Comparison of ENCODE assay signal across 16 cellular contexts in the genomic region with DNA sequence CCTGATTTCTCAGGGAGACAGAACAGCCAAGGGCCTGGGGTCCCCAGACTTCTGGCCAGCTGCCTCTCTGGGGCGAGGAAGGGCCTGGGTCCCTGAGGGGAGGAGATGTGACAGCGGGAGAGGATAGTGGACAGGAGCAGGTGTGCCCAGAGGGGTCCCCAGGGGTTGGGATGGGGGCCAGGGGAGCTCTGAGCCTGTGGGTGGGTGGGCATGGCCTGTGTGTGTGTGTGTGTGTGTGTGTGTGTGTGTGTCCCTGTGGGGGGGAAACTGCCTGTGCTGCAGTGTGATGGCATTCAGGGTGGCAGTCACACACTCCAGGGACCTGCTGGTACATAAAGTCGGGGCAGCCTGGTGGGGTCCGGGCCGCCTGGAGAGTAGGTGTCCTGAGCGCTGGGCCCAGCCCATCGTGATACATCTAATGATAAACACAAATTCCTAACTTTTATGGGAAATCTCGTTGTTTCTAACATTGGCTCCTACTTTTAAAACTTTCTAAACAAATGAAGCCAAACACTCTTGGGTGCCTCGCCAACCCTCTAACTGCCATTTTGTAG. TPM values are rescaled to one million over a fixed set of nuclear protein-coding genes. Genes with fewer than 3 reads are reported as not detected.
DNase-seq lines count a peak whose midpoint lies in the region; ATAC-seq, FAIRE-seq and TF ChIP-seq lines count a peak whose summit lies in the region.
"Had no signal": no experiment of that assay in that cellular context is flagged by ENCODE, and none has a peak within 500 bp of the region (broad histone marks: within the 10 kb centered on the region; RNA-seq: fewer than 3 reads in every experiment).

No MANE protein-coding gene starts in this region.

- ATAC-seq in heart left ventricle (no peak), GM19351 (IDR thresholded peaks at IDR 0.05; ENCODE audit: unreplicated experiment) (no peak), HG03442 (IDR thresholded peaks at IDR 0.05; ENCODE audit: unreplicated experiment) (no peak)

- H3K27ac Mint-ChIP-seq in osteocyte (ENCODE audit: unreplicated experiment): peak overlapping the region; percentile 83

- FAIRE-seq in GM12892 (lab: Jason Lieb, UNC): no peak

- H3K27me3 Mint-ChIP-seq in osteocyte (ENCODE audit: unreplicated experiment): no peaks in the 10 kb centered on the region

- DNase-seq in heart left ventricle: no peak
- no peak for DNase-seq in cardiac septum (ENCODE audit: low spot score)
- no peak for DNase-seq in epithelial cell of esophagus (ENCODE audit: low read depth)
- DNase-seq in osteocyte (ENCODE audit: extremely low spot score, unreplicated experiment): no peak
- no peak for DNase-seq in GM12892 (ENCODE audit: insufficient read length)
- DNase-seq: activated CD4-positive, alpha-beta T cell treated with anti-CD3 and anti-CD28 coated beads, Interleukin-2, amount 50 U/mL, for 4 hours; NCI-H1436 treated with DMSO at 0.1 percent for 48 hours; NCI-H524; posterior cingulate gyrus; stimulated activated CD4-positive, alpha-beta T cell treated with anti-CD3 and anti-CD28 coated beads, Interleukin-4, amount 100 ng/mL, for 1 hour; stimulated activated naive CD4-positive, alpha-beta T cell had no signal

- no peaks in the 10 kb centered on the region for H3K9me3 Mint-ChIP-seq in osteocyte (ENCODE audit: unreplicated experiment)

- H3K36me3 Mint-ChIP-seq in osteocyte (ENCODE audit: unreplicated experiment): peaks cover 9% of the 10 kb centered on the region

- peaks cover 0 to 32% (median 14%) of the 10 kb centered on the region in 9 donors for H3K27me3 ChIP-seq in heart left ventricle

- 85 to 98% (median 94%) methylated on average over 9 of the region's 9 CpGs for WGBS in heart left ventricle, 4 donors
- WGBS in urinary bladder: 79% methylated on average over 9 of the region's 9 CpGs

- peaks cover 27% of the 10 kb centered on the region for H3K4me1 Mint-ChIP-seq in osteocyte (ENCODE audit: unreplicated experiment)

- TF ChIP-seq POLR2A in heart left ventricle (IDR thresholded peaks at IDR 0.05): no peak
- TF ChIP-seq POLR2A in GM12892 (IDR thresholded peaks at IDR 0.05; ENCODE audit: low read depth, low read length): no peak

- H3K9me3 ChIP-seq in heart left ventricle: no peaks in the 10 kb centered on the region
- H3K9me3 ChIP-seq: ascending aorta had no signal

- H3K27ac ChIP-seq in heart left ventricle (peak overlapping the region in 10 of 12 donors; percentile 44 to 82 (median 70)), urinary bladder (ENCODE audit: low read depth) (peak overlapping the region; percentile 87)
- H3K27ac ChIP-seq: ascending aorta, GM23248 had no signal

- intact Hi-C loops in heart left ventricle (cut with DNase I): no loop called here
- intact Hi-C loops in cardiac septum (cut with DNase I): no loop called here

- TF ChIP-seq CTCF in heart left ventricle (IDR thresholded peaks at IDR 0.05): no peak
- no peak for TF ChIP-seq CTCF in epithelial cell of esophagus (IDR thresholded peaks at IDR 0.05; ENCODE audit: insufficient read depth, low read depth, low read length, missing control alignments)
- TF ChIP-seq CTCF in osteocyte (IDR thresholded peaks at IDR 0.05): no peak

- peak overlapping the region; percentile 77 for H3K4me3 Mint-ChIP-seq in osteocyte (ENCODE audit: unreplicated experiment)

- peak overlapping the region in 7 of 12 donors; percentile 46 to 60 (median 55) for H3K4me3 ChIP-seq in heart left ventricle
- H3K4me3 ChIP-seq in epithelial cell of esophagus (ENCODE audit: low read length): peak overlapping the region; percentile 94
- H3K4me3 ChIP-seq in urinary bladder (ENCODE audit: low read depth, low read length): peak overlapping the region; percentile 55
- H3K4me3 ChIP-seq: GM23248 had no signal

- H3K4me1 ChIP-seq in heart left ventricle (peaks cover 0 to 26% (median 12%) of the 10 kb centered on the region in 12 donors), urinary bladder (ENCODE audit: insufficient read depth) (no peaks in the 10 kb centered on the region)

- H3K36me3 ChIP-seq in heart left ventricle (peaks cover 0 to 3% (median 0%) of the 10 kb centered on the region in 9 donors), urinary bladder (ENCODE audit: insufficient read depth) (no peaks in the 10 kb centered on the region)
- H3K36me3 ChIP-seq: ascending aorta had no signal

RNA-seq across cellular contexts. Expression of a gene that starts 1.4 kb away (rescaled TPM):
- total RNA-seq in heart left ventricle (10 to 100 TPM in 6 of 9 donors, 1 to 10 TPM in 3; 5.1 to 26.8 (median 11.0) TPM), cardiac septum (5.7 TPM), osteocyte (460 and 524 TPM in 2 replicates), urinary bladder (22.4 TPM)
- polyA plus RNA-seq in heart left ventricle (1 to 10 TPM; 4.0 to 7.5 TPM), urinary bladder (64.8 TPM)
- 1.1 TPM for polyA plus RNA-seq in GM12892 (2012; ENCODE audit: missing spikeins)

RNA-seq across cellular contexts. Expression of a gene that starts 42.4 kb away (rescaled TPM):
- 10 to 100 TPM in 8 of 9 donors, 1 to 10 TPM in 1; 9.6 to 30.6 (median 16.5) TPM for total RNA-seq in heart left ventricle
- 10 to 100 TPM; 25.5 to 31.2 TPM for polyA plus RNA-seq in heart left ventricle
- total RNA-seq in cardiac septum: 11.5 TPM
- total RNA-seq in osteocyte: 30.3 and 31.2 TPM in 2 replicates
- total RNA-seq in urinary bladder: 11.3 TPM
- polyA plus RNA-seq in urinary bladder: 43.0 TPM
- 9.4 TPM for polyA plus RNA-seq in GM12892 (2012; ENCODE audit: missing spikeins)

RNA-seq across cellular contexts. Expression of a gene that starts 55.5 kb away (rescaled TPM):
- total RNA-seq in heart left ventricle (10 to 100 TPM; 40.9 to 67.8 (median 54.4) TPM), cardiac septum (47.2 TPM), osteocyte (88.1 and 103 TPM in 2 replicates), urinary bladder (37.7 TPM)
- polyA plus RNA-seq in heart left ventricle (100 to 1,000 TPM in 1 of 2 donors, 10 to 100 TPM in 1; 59.9 to 121 TPM), urinary bladder (87.0 TPM)
- polyA plus RNA-seq in GM12892 (2012; ENCODE audit: missing spikeins): 65.3 TPM

RNA-seq across cellular contexts. Expression of a gene that starts 55.7 kb away (rescaled TPM):
- total RNA-seq in heart left ventricle: 10 to 100 TPM in 5 of 9 donors, 1 to 10 TPM in 4; 6.0 to 15.9 (median 10.2) TPM
- polyA plus RNA-seq in heart left ventricle: 10 to 100 TPM in 1 of 2 donors, 1 to 10 TPM in 1; 7.8 to 13.3 TPM
- total RNA-seq in cardiac septum: 11.3 TPM
- total RNA-seq in osteocyte: 39.2 and 44.7 TPM in 2 replicates
- 22.2 TPM for total RNA-seq in urinary bladder
- 19.6 TPM for polyA plus RNA-seq in urinary bladder
- 22.7 TPM for polyA plus RNA-seq in GM12892 (2012; ENCODE audit: missing spikeins)

Comparison
In these comparisons a context has a peak if more than half of its experiments do, and no peak if none do; other contexts are left out.
1. RNA of a gene that starts 1.4 kb away (total RNA-seq): 460 to 524 TPM in osteocyte; 22.4 TPM in urinary bladder (single experiment), 5.1 to 26.8 TPM in heart left ventricle and 5.7 TPM in cardiac septum (single experiment); every median in the first group is over 10 times any median in the second.
2. Peak in every context shown above with its lines, with median percentiles within 50 percentile points of each other: H3K4me3 ChIP-seq.